Comparison of ENCODE assay signal across 9 cellular contexts in the genomic region with DNA sequence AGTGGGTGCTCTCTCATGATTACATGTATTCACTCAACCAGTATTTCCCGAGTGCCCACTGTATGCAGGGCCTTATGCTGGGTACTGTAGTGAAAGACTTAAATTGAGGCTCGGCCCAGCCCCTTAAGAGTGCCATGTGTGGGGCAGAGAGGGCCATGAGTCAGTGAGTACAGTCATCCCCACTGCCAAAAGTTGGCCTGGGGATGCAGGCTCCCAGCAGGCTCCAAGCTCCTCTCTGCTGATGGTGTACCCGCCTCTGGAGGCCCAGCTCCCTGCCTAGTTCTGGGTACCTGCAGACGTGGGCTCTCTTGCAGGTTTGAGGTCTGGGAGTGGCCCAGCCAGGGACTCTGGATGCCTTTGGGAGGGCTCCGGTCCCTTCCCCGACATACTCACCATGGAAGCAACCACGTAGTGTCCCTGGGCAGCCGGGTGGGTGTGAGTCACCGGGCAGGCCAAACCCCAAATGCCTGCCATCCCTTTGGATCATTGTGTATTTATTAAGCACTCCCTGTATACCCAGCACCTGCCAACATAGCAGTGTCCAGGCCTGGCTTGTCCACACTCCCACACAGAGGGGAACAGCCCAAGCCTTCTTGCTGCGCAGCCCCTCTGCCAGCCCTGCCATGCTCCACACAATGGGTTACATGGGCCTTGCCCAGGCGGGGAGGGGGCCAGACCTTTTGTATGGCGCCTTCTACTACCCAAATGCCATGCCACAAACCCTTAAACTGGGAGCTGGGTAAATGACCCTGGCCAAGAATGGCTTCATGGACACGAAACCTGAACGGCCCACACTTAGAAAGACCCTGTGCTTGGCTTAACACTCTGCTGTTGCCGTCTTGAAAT.
A peak's percentile ranks its signal among the peaks of the same experiment; 100 is the strongest.
DNase-seq lines count a peak whose midpoint lies in the region; ATAC-seq and TF ChIP-seq lines count a peak whose summit lies in the region.
"Had no signal": no experiment of that assay in that cellular context is flagged by ENCODE, and none has a peak within 500 bp of the region (broad histone marks: within the 10 kb centered on the region; RNA-seq: fewer than 3 reads in every experiment).

No MANE protein-coding gene starts in this region.

- no peaks in the 10 kb centered on the region for H4K20me1 ChIP-seq in SU-DHL-6 (ENCODE audit: low read depth, low read length)

- no peaks in the 10 kb centered on the region for H3K79me2 ChIP-seq in SU-DHL-6 (ENCODE audit: insufficient read depth, low read length)

- H3K4me1 Mint-ChIP-seq in activated naive CD8-positive, alpha-beta T cell (ENCODE audit: low read depth): peaks cover 31% of the 10 kb centered on the region
- peaks cover 26% of the 10 kb centered on the region for H3K4me1 Mint-ChIP-seq in activated naive CD8-positive, alpha-beta T cell treated with anti-CD3 and anti-CD28 coated beads for 36 hours

- H3K4me1 ChIP-seq in aorta (ENCODE audit: control insufficient read depth in 1 of 2, insufficient read depth in 2 of 2, low read length in 2 of 2): no peaks in the 10 kb centered on the region

- no peaks in the 10 kb centered on the region for H3F3A ChIP-seq in SU-DHL-6 (ENCODE audit: insufficient read depth)

- no peak for TF ChIP-seq CTCF in SU-DHL-6 (IDR thresholded peaks at IDR 0.05; ENCODE audit: insufficient read depth, low read length, poor library complexity, severe bottlenecking)

- WGBS in aorta, 2 donors: 74 to 77% methylated on average over 15 of the region's 15 CpGs

- ATAC-seq in aorta (ENCODE audit: low FRiP score): no peak
- no peak for ATAC-seq in HG03025 (IDR thresholded peaks at IDR 0.05; ENCODE audit: low FRiP score, unreplicated experiment)

- peak overlapping the region; percentile 6 for H3K4me2 ChIP-seq in SU-DHL-6 (ENCODE audit: low read depth, low read length, poor library complexity, severe bottlenecking)

- no peak overlapping the region for H3K9ac ChIP-seq in SU-DHL-6 (ENCODE audit: low read length)

- H3K36me3 Mint-ChIP-seq in activated naive CD8-positive, alpha-beta T cell: no peaks in the 10 kb centered on the region
- H3K36me3 Mint-ChIP-seq in activated naive CD8-positive, alpha-beta T cell treated with anti-CD3 and anti-CD28 coated beads for 36 hours: no peaks in the 10 kb centered on the region

- DNase-seq in activated naive CD8-positive, alpha-beta T cell treated with anti-CD3 and anti-CD28 coated beads for 36 hours: no peak
- DNase-seq in fibroblast of the conjunctiva (ENCODE audit: low read depth) (peak; percentile 56), aorta (peak; percentile 37 to 65), NOMO-1 treated with DMSO at 0.1 percent for 48 hours (lab: John Stamatoyannopoulos, UW; ENCODE audit: unreplicated experiment) (no peak)
- DNase-seq in activated naive CD4-positive, alpha-beta T cell treated with Interleukin-2 at 50 U/mL for 16 hours: no peak
- DNase-seq: NCI-H2171 had no signal

- H3K27me3 Mint-ChIP-seq in activated naive CD8-positive, alpha-beta T cell: no peaks in the 10 kb centered on the region
- peaks cover 7% of the 10 kb centered on the region for H3K27me3 Mint-ChIP-seq in activated naive CD8-positive, alpha-beta T cell treated with anti-CD3 and anti-CD28 coated beads for 36 hours

- no peak overlapping the region for H3K27ac Mint-ChIP-seq in activated naive CD8-positive, alpha-beta T cell
- H3K27ac Mint-ChIP-seq in activated naive CD8-positive, alpha-beta T cell treated with anti-CD3 and anti-CD28 coated beads for 36 hours: no peak overlapping the region

- H3K9me3 ChIP-seq in SU-DHL-6 (ENCODE audit: insufficient read depth, low read length) (no peaks in the 10 kb centered on the region), aorta (ENCODE audit: control insufficient read depth, low read length) (no peaks in the 10 kb centered on the region)

- no peaks in the 10 kb centered on the region for H3K36me3 ChIP-seq in SU-DHL-6 (ENCODE audit: low read length)
- no peaks in the 10 kb centered on the region for H3K36me3 ChIP-seq in aorta (ENCODE audit: control insufficient read depth in 1 of 2, insufficient read depth in 2 of 2, low read length in 1 of 2)

- H3K9me2 ChIP-seq in SU-DHL-6 (replicated peaks; ENCODE audit: insufficient read depth, low read length): no peaks in the 10 kb centered on the region

- H3K4me3 ChIP-seq in SU-DHL-6 (ENCODE audit: insufficient read depth, low read length, poor library complexity, severe bottlenecking) (no peak overlapping the region), aorta (ENCODE audit: low read length in 2 of 2) (no peak overlapping the region)

- H2AFZ ChIP-seq in SU-DHL-6 (ENCODE audit: low read depth, low read length, severe bottlenecking): no peak overlapping the region

- H3K9me3 Mint-ChIP-seq in activated naive CD8-positive, alpha-beta T cell (ENCODE audit: low read depth): no peaks in the 10 kb centered on the region
- no peaks in the 10 kb centered on the region for H3K9me3 Mint-ChIP-seq in activated naive CD8-positive, alpha-beta T cell treated with anti-CD3 and anti-CD28 coated beads for 36 hours

- H3K27ac ChIP-seq in SU-DHL-6 (ENCODE audit: low read depth, low read length) (no peak overlapping the region), aorta (ENCODE audit: low read depth in 1 of 2, low read length in 2 of 2) (no peak overlapping the region)

- H3K27me3 ChIP-seq in SU-DHL-6 (ENCODE audit: low read length): no peaks in the 10 kb centered on the region
- no peaks in the 10 kb centered on the region for H3K27me3 ChIP-seq in aorta (ENCODE audit: control insufficient read depth in 1 of 2, insufficient read depth in 2 of 2, low read length in 1 of 2)

- H3K4me3 Mint-ChIP-seq in activated naive CD8-positive, alpha-beta T cell: peak overlapping the region; percentile 42
- H3K4me3 Mint-ChIP-seq in activated naive CD8-positive, alpha-beta T cell treated with anti-CD3 and anti-CD28 coated beads for 36 hours: no peak overlapping the region

- intact Hi-C loops in aorta (cut with DNase I): no loop called here

Comparison
In these comparisons a context has a peak if more than half of its experiments do, and no peak if none do; other contexts are left out.
1. DNase-seq: peak in fibroblast of the conjunctiva (single experiment) and aorta (2 of 2); none in activated naive CD8-positive, alpha-beta T cell treated with anti-CD3 and anti-CD28 coated beads for 36 hours (single experiment), activated naive CD4-positive, alpha-beta T cell treated with Interleukin-2 at 50 U/mL for 16 hours (single experiment) and NOMO-1 treated with DMSO at 0.1 percent for 48 hours (single experiment).